1 cellular context compared by ENCODE assay signal in genomic region chrX:74291964-74292891, GRCh38.
TF ChIP-seq lines count a peak whose summit lies in the region.

No MANE protein-coding gene starts in this region.

TF ChIP-seq in K562, 482 proteins besides CTCF, POLR2A, EP300 and RAD21 (continued from another document and continues in another):
- TF ChIP-seq NFATC3 (IDR thresholded peaks at IDR 0.05) (no peak), POLR2H (tag; IDR thresholded peaks at IDR 0.05; ENCODE audit: low read depth) (peak; percentile 76), VEZF1 (CRISPR knock-in tag; IDR thresholded peaks at IDR 0.05) (peak; percentile 71), TBL1XR1 (IDR thresholded peaks at IDR 0.05; ENCODE audit: low read length in 2 of 2) (no peak), POLR2B (IDR thresholded peaks at IDR 0.05; ENCODE audit: low read depth, partially characterized antibody) (peak; percentile 65), E2F6 (IDR thresholded peaks at IDR 0.05; ENCODE audit: borderline replicate concordance in 1 of 2, extremely low read depth in 1 of 2, insufficient read depth in 1 of 2, insufficient read length in 1 of 2, low read depth in 1 of 2, low read length in 1 of 2, poor library complexity in 1 of 2, severe bottlenecking in 1 of 2) (no peak), KAT7 (CRISPR knock-in tag; IDR thresholded peaks at IDR 0.05; ENCODE audit: borderline replicate concordance) (no peak), ZKSCAN8 (CRISPR knock-in tag; IDR thresholded peaks at IDR 0.05) (peak; percentile 78; the same call in 1 of the 2 replicates), TFAP4 (CRISPR knock-in tag; IDR thresholded peaks at IDR 0.05; ENCODE audit: borderline replicate concordance) (peak; percentile 69), ZNF41 (CRISPR knock-in tag; conservative IDR thresholded peaks at IDR 0.05) (no peak), PTRF (tag; IDR thresholded peaks at IDR 0.05) (no peak), CREB5 (CRISPR knock-in tag; IDR thresholded peaks at IDR 0.05) (no peak), MEIS2 (IDR thresholded peaks at IDR 0.05; ENCODE audit: partially characterized antibody) (peak; percentile 57), EP400 (IDR thresholded peaks at IDR 0.05) (peak; percentile 88), MCM2 (IDR thresholded peaks at IDR 0.05; ENCODE audit: low read depth) (no peak), ZNF165 (CRISPR knock-in tag; IDR thresholded peaks at IDR 0.05; ENCODE audit: borderline replicate concordance) (no peak), ZNF785 (CRISPR knock-in tag; IDR thresholded peaks at IDR 0.05) (no peak), NCOA4 (IDR thresholded peaks at IDR 0.05; ENCODE audit: partially characterized antibody) (no peak), FUS (optimal IDR thresholded peaks at IDR 0.05; ENCODE audit: low read depth, low read length) (no peak), ZNF280A (IDR thresholded peaks at IDR 0.05; ENCODE audit: low read depth, partially characterized antibody) (no peak), SP1 (CRISPR knock-in tag; IDR thresholded peaks at IDR 0.05) (no peak), MYBL2 (IDR thresholded peaks at IDR 0.05; ENCODE audit: low read depth) (no peak), MYBL2 (CRISPR knock-in tag; IDR thresholded peaks at IDR 0.05; ENCODE audit: borderline replicate concordance) (no peak), TAL1 (IDR thresholded peaks at IDR 0.05) (no peak), HDAC8 (tag; IDR thresholded peaks at IDR 0.05) (no peak), ZNF586 (CRISPR knock-in tag; conservative IDR thresholded peaks at IDR 0.05) (no peak), HNRNPH1 (optimal IDR thresholded peaks at IDR 0.05; ENCODE audit: low read depth, low read length) (no peak), STAG1 (CRISPR knock-in tag; IDR thresholded peaks at IDR 0.05; ENCODE audit: borderline replicate concordance) (no peak), CHD7 (IDR thresholded peaks at IDR 0.05; ENCODE audit: low read depth, low read length) (no peak), ZNF717 (CRISPR knock-in tag; IDR thresholded peaks at IDR 0.05) (no peak), ZNF609 (CRISPR knock-in tag; IDR thresholded peaks at IDR 0.05; ENCODE audit: borderline replicate concordance) (no peak), SP2 (IDR thresholded peaks at IDR 0.05; ENCODE audit: extremely low read depth, low read depth, low read length, poor library complexity, severe bottlenecking) (no peak), NFE2L1 (tag; IDR thresholded peaks at IDR 0.05; ENCODE audit: borderline replicate concordance, low read depth) (0 out of 2 replicates have a peak, but pooled peaks have one; percentile 36), THAP12 (CRISPR knock-in tag; IDR thresholded peaks at IDR 0.05) (no peak)
